9 cellular contexts compared by ENCODE assay signal in the genomic region with DNA sequence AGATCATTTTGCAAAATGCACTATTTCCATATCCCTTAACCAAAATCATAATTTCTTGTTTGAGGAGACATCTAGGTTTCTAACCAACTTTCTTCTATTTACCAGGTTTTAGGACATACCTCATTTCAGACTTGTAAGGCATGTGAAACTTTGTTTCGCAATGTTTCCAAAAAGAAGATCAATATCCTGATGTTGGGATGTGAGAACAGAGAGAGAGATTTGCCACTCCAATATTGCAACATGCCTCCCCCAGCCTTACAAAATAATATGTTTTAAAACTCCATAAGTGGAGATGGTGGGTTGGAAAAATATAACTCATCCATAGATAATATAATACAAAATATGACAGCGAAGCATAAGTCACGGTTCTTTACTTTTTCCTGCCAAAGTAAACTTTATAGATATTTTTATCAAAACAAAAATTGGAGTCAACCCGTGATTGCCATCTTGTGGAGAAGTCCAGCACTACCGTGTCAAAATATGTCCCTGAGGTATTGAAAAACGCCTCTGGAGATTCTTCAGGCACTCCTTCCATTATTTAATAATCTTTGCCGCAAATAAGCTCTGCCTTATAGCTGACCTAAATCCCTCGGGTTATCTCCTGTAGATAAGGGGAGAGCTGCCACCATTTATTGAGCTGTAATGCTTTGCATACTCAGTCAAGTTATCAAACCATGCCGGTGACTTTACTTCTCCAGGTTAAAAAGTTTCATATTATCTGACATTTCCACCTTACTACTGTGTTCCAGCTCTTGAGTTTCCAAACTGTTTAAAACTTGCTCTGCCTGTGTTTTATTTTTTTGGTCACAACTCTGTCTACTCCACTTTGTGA.
A peak's percentile ranks its signal among the peaks of the same experiment; 100 is the strongest.
DNase-seq lines count a peak whose midpoint lies in the region; ATAC-seq, FAIRE-seq and TF ChIP-seq lines count a peak whose summit lies in the region.
"Had no signal": no experiment of that assay in that cellular context is flagged by ENCODE, and none has a peak within 500 bp of the region (broad histone marks: within the 10 kb centered on the region; RNA-seq: fewer than 3 reads in every experiment).

No MANE protein-coding gene starts in this region.

- no peak for FAIRE-seq in urothelium cell line (lab: Jason Lieb, UNC)

- peak; percentile 75 for TF ChIP-seq CTCF in glutamatergic neuron (IDR thresholded peaks at IDR 0.05; ENCODE audit: partially characterized antibody, unreplicated experiment)

- peak; percentile 54 for TF ChIP-seq RAD21 in Ishikawa (IDR thresholded peaks at IDR 0.05; ENCODE audit: low read depth)

- no peak overlapping the region for H3K27ac Mint-ChIP-seq in glutamatergic neuron (ENCODE audit: unreplicated experiment)
- H3K27ac Mint-ChIP-seq: CD4-positive, CD25-positive, alpha-beta regulatory T cell had no signal

- TF ChIP-seq EP300 in Ishikawa (IDR thresholded peaks at IDR 0.05; ENCODE audit: borderline replicate concordance) = no peak

- H3K27me3 Mint-ChIP-seq in glutamatergic neuron (ENCODE audit: unreplicated experiment) = no peaks in the 10 kb centered on the region
- H3K27me3 Mint-ChIP-seq: CD4-positive, CD25-positive, alpha-beta regulatory T cell had no signal

- ATAC-seq in HG03354 (IDR thresholded peaks at IDR 0.05; ENCODE audit: poor library complexity, severe bottlenecking, unreplicated experiment) (no peak), GM18873 (IDR thresholded peaks at IDR 0.05; ENCODE audit: low FRiP score, unreplicated experiment) (no peak)

- no peaks in the 10 kb centered on the region for H3K4me1 Mint-ChIP-seq in glutamatergic neuron (ENCODE audit: low read depth, unreplicated experiment)
- H3K4me1 Mint-ChIP-seq: CD4-positive, CD25-positive, alpha-beta regulatory T cell had no signal

- no peak overlapping the region for H3K4me3 Mint-ChIP-seq in glutamatergic neuron (ENCODE audit: unreplicated experiment)
- H3K4me3 Mint-ChIP-seq: CD4-positive, CD25-positive, alpha-beta regulatory T cell had no signal

- no peaks in the 10 kb centered on the region for H3K36me3 Mint-ChIP-seq in glutamatergic neuron (ENCODE audit: unreplicated experiment)
- H3K36me3 Mint-ChIP-seq: CD4-positive, CD25-positive, alpha-beta regulatory T cell had no signal

- no peaks in the 10 kb centered on the region for H3K9me3 Mint-ChIP-seq in glutamatergic neuron (ENCODE audit: unreplicated experiment)

- peak; percentile 7 for DNase-seq in DMS153 treated with DMSO at 0.1 percent for 48 hours (lab: John Stamatoyannopoulos, UW; ENCODE audit: unreplicated experiment)
- DNase-seq in DMS153 (lab: John Stamatoyannopoulos, UW) = no peak
- DNase-seq in SKM-1 (lab: John Stamatoyannopoulos, UW; ENCODE audit: unreplicated experiment) = peak; percentile 61
- DNase-seq in glutamatergic neuron = no peak
- peak; percentile 9 for DNase-seq in urothelium cell line (ENCODE audit: low spot score)

TF ChIP-seq in Ishikawa, 13 proteins besides CTCF, POLR2A, EP300 and RAD21:
- TF ChIP-seq CEBPB (IDR thresholded peaks at IDR 0.05) = no peak
- TF ChIP-seq TAF1 (IDR thresholded peaks at IDR 0.05; ENCODE audit: low read depth) = no peak
- TF ChIP-seq, protein P1, sequence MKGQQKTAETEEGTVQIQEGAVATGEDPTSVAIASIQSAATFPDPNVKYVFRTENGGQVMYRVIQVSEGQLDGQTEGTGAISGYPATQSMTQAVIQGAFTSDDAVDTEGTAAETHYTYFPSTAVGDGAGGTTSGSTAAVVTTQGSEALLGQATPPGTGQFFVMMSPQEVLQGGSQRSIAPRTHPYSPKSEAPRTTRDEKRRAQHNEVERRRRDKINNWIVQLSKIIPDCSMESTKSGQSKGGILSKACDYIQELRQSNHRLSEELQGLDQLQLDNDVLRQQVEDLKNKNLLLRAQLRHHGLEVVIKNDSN (IDR thresholded peaks at IDR 0.05) = no peak
- no peak for TF ChIP-seq ZBTB7A (IDR thresholded peaks at IDR 0.05; ENCODE audit: low read depth)
- no peak for TF ChIP-seq NFIC (IDR thresholded peaks at IDR 0.05)
- no peak for TF ChIP-seq TCF12 (IDR thresholded peaks at IDR 0.05; ENCODE audit: low read depth)
- no peak for TF ChIP-seq CREB1 (IDR thresholded peaks at IDR 0.05; ENCODE audit: low read depth)
- no peak for TF ChIP-seq EGR1 (IDR thresholded peaks at IDR 0.05)
- no peak for TF ChIP-seq YY1 (IDR thresholded peaks at IDR 0.05; ENCODE audit: low read depth)
- TF ChIP-seq, protein P2, sequence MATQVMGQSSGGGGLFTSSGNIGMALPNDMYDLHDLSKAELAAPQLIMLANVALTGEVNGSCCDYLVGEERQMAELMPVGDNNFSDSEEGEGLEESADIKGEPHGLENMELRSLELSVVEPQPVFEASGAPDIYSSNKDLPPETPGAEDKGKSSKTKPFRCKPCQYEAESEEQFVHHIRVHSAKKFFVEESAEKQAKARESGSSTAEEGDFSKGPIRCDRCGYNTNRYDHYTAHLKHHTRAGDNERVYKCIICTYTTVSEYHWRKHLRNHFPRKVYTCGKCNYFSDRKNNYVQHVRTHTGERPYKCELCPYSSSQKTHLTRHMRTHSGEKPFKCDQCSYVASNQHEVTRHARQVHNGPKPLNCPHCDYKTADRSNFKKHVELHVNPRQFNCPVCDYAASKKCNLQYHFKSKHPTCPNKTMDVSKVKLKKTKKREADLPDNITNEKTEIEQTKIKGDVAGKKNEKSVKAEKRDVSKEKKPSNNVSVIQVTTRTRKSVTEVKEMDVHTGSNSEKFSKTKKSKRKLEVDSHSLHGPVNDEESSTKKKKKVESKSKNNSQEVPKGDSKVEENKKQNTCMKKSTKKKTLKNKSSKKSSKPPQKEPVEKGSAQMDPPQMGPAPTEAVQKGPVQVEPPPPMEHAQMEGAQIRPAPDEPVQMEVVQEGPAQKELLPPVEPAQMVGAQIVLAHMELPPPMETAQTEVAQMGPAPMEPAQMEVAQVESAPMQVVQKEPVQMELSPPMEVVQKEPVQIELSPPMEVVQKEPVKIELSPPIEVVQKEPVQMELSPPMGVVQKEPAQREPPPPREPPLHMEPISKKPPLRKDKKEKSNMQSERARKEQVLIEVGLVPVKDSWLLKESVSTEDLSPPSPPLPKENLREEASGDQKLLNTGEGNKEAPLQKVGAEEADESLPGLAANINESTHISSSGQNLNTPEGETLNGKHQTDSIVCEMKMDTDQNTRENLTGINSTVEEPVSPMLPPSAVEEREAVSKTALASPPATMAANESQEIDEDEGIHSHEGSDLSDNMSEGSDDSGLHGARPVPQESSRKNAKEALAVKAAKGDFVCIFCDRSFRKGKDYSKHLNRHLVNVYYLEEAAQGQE (IDR thresholded peaks at IDR 0.05; ENCODE audit: low read depth) = no peak
TF ChIP-seq in Ishikawa: peak in this region for 0.

Comparison
In these comparisons a context has a peak if more than half of its experiments do, and no peak if none do; other contexts are left out.
1. DNase-seq: peak in DMS153 treated with DMSO at 0.1 percent for 48 hours (single experiment), SKM-1 (single experiment) and urothelium cell line (single experiment); none in DMS153 (single experiment) and glutamatergic neuron (single experiment).